ENCODE assay signal across 20 cellular contexts in genomic region chr4:3753711-3754412, GRCh38. TPM values are rescaled to one million over a fixed set of nuclear protein-coding genes. Genes with fewer than 3 reads are reported as not detected.
"Had no signal": no experiment of that assay in that cellular context is flagged by ENCODE, and none has a peak within 500 bp of the region (broad histone marks: within the 10 kb centered on the region; RNA-seq: fewer than 3 reads in every experiment).

No MANE protein-coding gene starts in this region.

- H3K27me3 ChIP-seq: vagina had no signal

- DNase-seq: activated CD4-positive, alpha-beta T cell treated with anti-CD3 and anti-CD28 coated beads, Interleukin-2, amount 50 U/mL, for 4 hours; activated gamma-delta T cell; endodermal cell; foreskin fibroblast; head of caudate nucleus; islet precursor cell; midbrain; occipital lobe; trophoblast cell; WERI-Rb-1 had no signal

- H3K36me3 Mint-ChIP-seq: activated naive CD4-positive, alpha-beta T cell treated with anti-CD3 and anti-CD28 coated beads, Interleukin-2, amount 50 U/mL, for 24 hours had no signal

- H3K36me3 ChIP-seq: suprapubic skin, vagina, WERI-Rb-1 had no signal

- H3K4me1 Mint-ChIP-seq: activated naive CD4-positive, alpha-beta T cell treated with anti-CD3 and anti-CD28 coated beads, Interleukin-2, amount 50 U/mL, for 24 hours; endodermal cell; nephron had no signal

- H3K27ac ChIP-seq: epithelial cell of prostate, skin epidermis, suprapubic skin, vagina, WERI-Rb-1 had no signal

- ATAC-seq: left lobe of liver had no signal

- H3K4me3 ChIP-seq: skin epidermis, suprapubic skin, vagina had no signal

- H3K4me1 ChIP-seq: suprapubic skin, vagina had no signal

- H3K9me3 ChIP-seq: suprapubic skin, vagina had no signal

- H3K4me3 Mint-ChIP-seq: activated naive CD4-positive, alpha-beta T cell treated with anti-CD3 and anti-CD28 coated beads, Interleukin-2, amount 50 U/mL, for 24 hours; endodermal cell; nephron; stimulated activated naive CD8-positive, alpha-beta T cell treated with anti-CD3 and anti-CD28 coated beads, Interleukin-15, Interleukin-2, amounts not matched to agents 100 ng/mL and 50 ng/mL, for 24 hours had no signal

- H3K27ac Mint-ChIP-seq: activated naive CD4-positive, alpha-beta T cell treated with anti-CD3 and anti-CD28 coated beads, Interleukin-2, amount 50 U/mL, for 24 hours; endodermal cell; nephron; stimulated activated naive CD8-positive, alpha-beta T cell treated with anti-CD3 and anti-CD28 coated beads, Interleukin-15, Interleukin-2, amounts not matched to agents 100 ng/mL and 50 ng/mL, for 24 hours had no signal

- H3K9me3 Mint-ChIP-seq: activated naive CD4-positive, alpha-beta T cell treated with anti-CD3 and anti-CD28 coated beads, Interleukin-2, amount 50 U/mL, for 24 hours; stimulated activated naive CD8-positive, alpha-beta T cell treated with anti-CD3 and anti-CD28 coated beads, Interleukin-15, Interleukin-2, amounts not matched to agents 100 ng/mL and 50 ng/mL, for 24 hours had no signal

RNA-seq across cellular contexts. Expression of gene ADRA2C, which starts 12.3 kb away (rescaled TPM):
- total RNA-seq: activated CD8-positive, alpha-beta memory T cell treated with anti-CD3 and anti-CD28 coated beads for 36 hours; T-helper 2 cell treated with Interferon-gamma antibody and Interleukin-4, amounts not matched to agents 100 ng/mL and 5 ng/mL, for 36 hours had no signal
